In genomic region chr6:3569817-3570216, GRCh38 we compare ENCODE assay signal across 15 cellular contexts.
"Had no signal": no experiment of that assay in that cellular context is flagged by ENCODE, and none has a peak within 500 bp of the region (broad histone marks: within the 10 kb centered on the region; RNA-seq: fewer than 3 reads in every experiment).

No MANE protein-coding gene starts in this region.

- H3K27ac ChIP-seq: epithelial cell of prostate, gastroesophageal sphincter, parathyroid adenoma had no signal

- H3K27ac Mint-ChIP-seq: activated CD4-positive, alpha-beta T cell treated with anti-CD3 and anti-CD28 coated beads, Interleukin-2, amount 10 ng/mL, durations not matched to agents 7 days and 5 days; activated naive CD4-positive, alpha-beta T cell treated with anti-CD3 and anti-CD28 coated beads, Interleukin-2, amount 10 ng/mL, durations not matched to agents 7 days and 5 days; activated T-helper 2 cell treated with anti-CD3 and anti-CD28 coated beads, Interferon-gamma antibody, Interleukin-2, Interleukin-4, amounts not matched to agents 10 μg/mL and 5 μg/mL and 100 μg/mL, durations not matched to agents 14 hours and 24 hours and 36 hours had no signal

- H3K9me3 ChIP-seq: gastroesophageal sphincter, tibial artery had no signal

- H3K9me3 Mint-ChIP-seq: activated CD4-positive, alpha-beta T cell treated with anti-CD3 and anti-CD28 coated beads, Interleukin-2, amount 10 ng/mL, durations not matched to agents 7 days and 5 days; activated naive CD4-positive, alpha-beta T cell treated with anti-CD3 and anti-CD28 coated beads, Interleukin-2, amount 10 ng/mL, durations not matched to agents 7 days and 5 days; activated T-helper 2 cell treated with anti-CD3 and anti-CD28 coated beads, Interferon-gamma antibody, Interleukin-2, Interleukin-4, amounts not matched to agents 10 μg/mL and 5 μg/mL and 100 μg/mL, durations not matched to agents 14 hours and 24 hours and 36 hours had no signal

- H3K36me3 Mint-ChIP-seq: activated naive CD4-positive, alpha-beta T cell treated with anti-CD3 and anti-CD28 coated beads, Interleukin-2, amount 10 ng/mL, durations not matched to agents 7 days and 5 days had no signal

- H3K4me3 Mint-ChIP-seq: activated CD4-positive, alpha-beta T cell treated with anti-CD3 and anti-CD28 coated beads, Interleukin-2, amount 10 ng/mL, durations not matched to agents 7 days and 5 days; activated naive CD4-positive, alpha-beta T cell treated with anti-CD3 and anti-CD28 coated beads, Interleukin-2, amount 10 ng/mL, durations not matched to agents 7 days and 5 days had no signal

- DNase-seq: activated CD4-positive, alpha-beta T cell treated with anti-CD3 and anti-CD28 coated beads, Interleukin-2, amount 10 ng/mL, durations not matched to agents 7 days and 5 days; activated CD4-positive, CD25-positive, alpha-beta regulatory T cell; activated CD8-positive, alpha-beta memory T cell treated with anti-CD3 and anti-CD28 coated beads for 24 hours; activated naive CD4-positive, alpha-beta T cell treated with anti-CD3 and anti-CD28 coated beads, Interleukin-2, amount 10 ng/mL, durations not matched to agents 7 days and 5 days; activated T-cell treated with anti-CD3 and anti-CD28 coated beads for 4 hours; central memory CD4-positive, alpha-beta T cell; effector memory CD4-positive, alpha-beta T cell; midbrain; small intestine; tibial artery had no signal

- H3K4me1 Mint-ChIP-seq: activated CD4-positive, alpha-beta T cell treated with anti-CD3 and anti-CD28 coated beads, Interleukin-2, amount 10 ng/mL, durations not matched to agents 7 days and 5 days; activated naive CD4-positive, alpha-beta T cell treated with anti-CD3 and anti-CD28 coated beads, Interleukin-2, amount 10 ng/mL, durations not matched to agents 7 days and 5 days had no signal

- H3K27me3 ChIP-seq: gastroesophageal sphincter, tibial artery had no signal

- H3K36me3 ChIP-seq: gastroesophageal sphincter, tibial artery had no signal

- H3K4me3 ChIP-seq: coronary artery, gastroesophageal sphincter, tibial artery had no signal

- H3K27me3 Mint-ChIP-seq: activated CD4-positive, alpha-beta T cell treated with anti-CD3 and anti-CD28 coated beads, Interleukin-2, amount 10 ng/mL, durations not matched to agents 7 days and 5 days had no signal

- H3K4me1 ChIP-seq: gastroesophageal sphincter had no signal
